22 cellular contexts compared by ENCODE assay signal in the genomic region with DNA sequence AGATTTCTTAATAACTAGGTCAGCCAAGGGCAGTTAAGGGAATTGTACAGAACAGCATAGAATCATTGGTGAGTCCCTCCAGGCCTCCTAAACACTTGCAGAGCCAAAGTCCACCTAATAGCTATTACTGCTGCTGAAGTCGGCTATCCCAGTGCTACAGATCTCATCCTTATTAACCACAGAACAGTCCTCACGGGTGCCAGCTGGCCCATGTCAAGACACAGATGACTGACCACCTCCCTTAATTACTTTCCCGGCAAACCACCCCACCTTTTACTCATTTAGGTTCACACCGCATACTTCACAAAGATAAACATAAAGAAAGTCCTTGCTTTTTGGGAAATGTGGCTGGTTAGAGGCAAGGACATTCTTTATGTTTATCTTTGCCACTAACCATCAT.
"Had no signal": no experiment of that assay in that cellular context is flagged by ENCODE, and none has a peak within 500 bp of the region (broad histone marks: within the 10 kb centered on the region; RNA-seq: fewer than 3 reads in every experiment).

No MANE protein-coding gene starts in this region.

- H3K9me3 ChIP-seq: colonic mucosa, esophagus squamous epithelium, gastrocnemius medialis, heart right ventricle, left lung, lower lobe of right lung, mucosa of descending colon had no signal

- DNase-seq: cerebellar nuclear complex; colonic mucosa; cortex of kidney; effector CD4-positive, alpha-beta T cell; effector memory CD4-positive, alpha-beta T cell; esophagus squamous epithelium; foreskin fibroblast; foreskin melanocyte; gastrocnemius medialis; glutamatergic neuron; head of caudate nucleus; heart right ventricle; hypothalamus; immature natural killer cell; kidney glomerular epithelial cell; left colon; left lung; left ventricle myocardium superior; lower lobe of right lung; mesenchymal stem cell; mucosa of descending colon; naive B cell had no signal

- H3K27me3 ChIP-seq: colonic mucosa, esophagus squamous epithelium, gastrocnemius medialis, left lung had no signal

- H3K4me1 ChIP-seq: colonic mucosa, esophagus squamous epithelium, gastrocnemius medialis, heart right ventricle, left lung, lower lobe of right lung had no signal

- H3K27ac ChIP-seq: colonic mucosa, esophagus squamous epithelium, gastrocnemius medialis, heart right ventricle, left lung, lower lobe of right lung had no signal

- H3K36me3 ChIP-seq: colonic mucosa, esophagus squamous epithelium, gastrocnemius medialis, heart right ventricle, left lung, lower lobe of right lung had no signal

- H3K4me3 ChIP-seq: colonic mucosa, esophagus squamous epithelium, gastrocnemius medialis, heart right ventricle, left lung, lower lobe of right lung, mucosa of descending colon had no signal
